27 cellular contexts compared by ENCODE assay signal in genomic region chr12:109630815-109631214, GRCh38.
"Had no signal": no experiment of that assay in that cellular context is flagged by ENCODE, and none has a peak within 500 bp of the region (broad histone marks: within the 10 kb centered on the region; RNA-seq: fewer than 3 reads in every experiment).

No MANE protein-coding gene starts in this region.

- H3K4me3 Mint-ChIP-seq: activated B cell treated with CpG ODN at 0.5 μM for 24 hours; activated CD4-positive, alpha-beta T cell treated with anti-CD3 and anti-CD28 coated beads for 36 hours; activated naive CD8-positive, alpha-beta T cell treated with anti-CD3 and anti-CD28 coated beads for 36 hours; activated T-cell treated with anti-CD3 and anti-CD28 coated beads, Interleukin-2, amount 50 U/mL, for 4 hours; central memory CD8-positive, alpha-beta T cell; effector memory CD8-positive, alpha-beta T cell; memory B cell; nephron; stimulated activated memory B cell treated with anti-CD40 and anti-IgM and Interleukin-4, amounts not matched to agents 10 μg/mL and 1 μg/mL and 100 μg/mL, for 72 hours had no signal

- FAIRE-seq: astrocyte, colon, islet of Langerhans had no signal

- H3K27ac ChIP-seq: esophagus muscularis mucosa, gastroesophageal sphincter, stomach, transverse colon, uterus had no signal

- H3K4me1 Mint-ChIP-seq: activated B cell treated with CpG ODN at 0.5 μM for 24 hours; activated CD4-positive, alpha-beta T cell treated with anti-CD3 and anti-CD28 coated beads for 36 hours; activated naive CD8-positive, alpha-beta T cell treated with anti-CD3 and anti-CD28 coated beads for 36 hours; central memory CD8-positive, alpha-beta T cell; memory B cell; nephron; stimulated activated memory B cell treated with anti-CD40 and anti-IgM and Interleukin-4, amounts not matched to agents 10 μg/mL and 1 μg/mL and 100 μg/mL, for 72 hours had no signal

- H3K9me3 Mint-ChIP-seq: activated B cell treated with CpG ODN at 0.5 μM for 24 hours; activated T-cell treated with anti-CD3 and anti-CD28 coated beads, Interleukin-2, amount 50 U/mL, for 4 hours; central memory CD8-positive, alpha-beta T cell; effector memory CD8-positive, alpha-beta T cell had no signal

- H3K4me3 ChIP-seq: esophagus muscularis mucosa, gastroesophageal sphincter, smooth muscle cell, stomach, transverse colon, uterus had no signal

- ATAC-seq: activated CD4-positive, alpha-beta T cell treated with anti-CD3 and anti-CD28 coated beads for 36 hours; activated T-cell treated with anti-CD3 and anti-CD28 coated beads, Interleukin-2, amount 50 U/mL, for 4 hours; effector memory CD8-positive, alpha-beta T cell; gastroesophageal sphincter; left cardiac atrium; sciatic nerve; stimulated activated memory B cell treated with anti-CD40 and anti-IgM and Interleukin-4, amounts not matched to agents 10 μg/mL and 1 μg/mL and 100 μg/mL, for 72 hours had no signal

- H3K36me3 Mint-ChIP-seq: activated naive CD8-positive, alpha-beta T cell treated with anti-CD3 and anti-CD28 coated beads for 36 hours; memory B cell; stimulated activated memory B cell treated with anti-CD40 and anti-IgM and Interleukin-4, amounts not matched to agents 10 μg/mL and 1 μg/mL and 100 μg/mL, for 72 hours had no signal

- H3K36me3 ChIP-seq: esophagus muscularis mucosa, gastroesophageal sphincter, stomach, transverse colon, uterus had no signal

- H3K4me2 ChIP-seq: smooth muscle cell had no signal

- H3K4me1 ChIP-seq: esophagus muscularis mucosa, gastroesophageal sphincter, stomach, transverse colon, uterus had no signal

- DNase-seq: activated B cell treated with CpG ODN at 0.5 μM for 24 hours; activated CD4-positive, alpha-beta T cell treated with anti-CD3 and anti-CD28 coated beads for 36 hours; activated CD4-positive, alpha-beta T cell treated with anti-CD3 and anti-CD28 coated beads, Interleukin-2, amount 50 U/mL, for 48 hours; activated CD8-positive, alpha-beta memory T cell treated with anti-CD3 and anti-CD28 coated beads, Interleukin-2, amount 50 U/mL, for 48 hours; activated naive CD4-positive, alpha-beta T cell treated with Interleukin-2 at 50 U/mL for 16 hours; activated naive CD8-positive, alpha-beta T cell treated with anti-CD3 and anti-CD28 coated beads for 36 hours; activated T-cell treated with anti-CD3 and anti-CD28 coated beads, Interleukin-2, amount 50 U/mL, for 4 hours; effector memory CD8-positive, alpha-beta T cell; left cardiac atrium; occipital lobe; stimulated activated CD4-positive, alpha-beta T cell treated with anti-CD3 and anti-CD28 coated beads, Interleukin-15, amount 100 ng/mL, for 24 hours; stomach; T1000; transverse colon; uterus had no signal

- H3K9me3 ChIP-seq: esophagus muscularis mucosa, gastroesophageal sphincter, stomach, transverse colon, uterus had no signal

- H3K27ac Mint-ChIP-seq: activated B cell treated with CpG ODN at 0.5 μM for 24 hours; activated CD4-positive, alpha-beta T cell treated with anti-CD3 and anti-CD28 coated beads for 36 hours; activated naive CD8-positive, alpha-beta T cell treated with anti-CD3 and anti-CD28 coated beads for 36 hours; activated T-helper 2 cell treated with anti-CD3 and anti-CD28 coated beads, Interferon-gamma antibody, Interleukin-2, Interleukin-4, amounts not matched to agents 10 μg/mL and 5 μg/mL and 100 μg/mL, durations not matched to agents 14 hours and 24 hours and 36 hours; effector memory CD8-positive, alpha-beta T cell; memory B cell; nephron; stimulated activated memory B cell treated with anti-CD40 and anti-IgM and Interleukin-4, amounts not matched to agents 10 μg/mL and 1 μg/mL and 100 μg/mL, for 72 hours had no signal
